Comparison of ENCODE assay signal across 8 cellular contexts in the genomic region with DNA sequence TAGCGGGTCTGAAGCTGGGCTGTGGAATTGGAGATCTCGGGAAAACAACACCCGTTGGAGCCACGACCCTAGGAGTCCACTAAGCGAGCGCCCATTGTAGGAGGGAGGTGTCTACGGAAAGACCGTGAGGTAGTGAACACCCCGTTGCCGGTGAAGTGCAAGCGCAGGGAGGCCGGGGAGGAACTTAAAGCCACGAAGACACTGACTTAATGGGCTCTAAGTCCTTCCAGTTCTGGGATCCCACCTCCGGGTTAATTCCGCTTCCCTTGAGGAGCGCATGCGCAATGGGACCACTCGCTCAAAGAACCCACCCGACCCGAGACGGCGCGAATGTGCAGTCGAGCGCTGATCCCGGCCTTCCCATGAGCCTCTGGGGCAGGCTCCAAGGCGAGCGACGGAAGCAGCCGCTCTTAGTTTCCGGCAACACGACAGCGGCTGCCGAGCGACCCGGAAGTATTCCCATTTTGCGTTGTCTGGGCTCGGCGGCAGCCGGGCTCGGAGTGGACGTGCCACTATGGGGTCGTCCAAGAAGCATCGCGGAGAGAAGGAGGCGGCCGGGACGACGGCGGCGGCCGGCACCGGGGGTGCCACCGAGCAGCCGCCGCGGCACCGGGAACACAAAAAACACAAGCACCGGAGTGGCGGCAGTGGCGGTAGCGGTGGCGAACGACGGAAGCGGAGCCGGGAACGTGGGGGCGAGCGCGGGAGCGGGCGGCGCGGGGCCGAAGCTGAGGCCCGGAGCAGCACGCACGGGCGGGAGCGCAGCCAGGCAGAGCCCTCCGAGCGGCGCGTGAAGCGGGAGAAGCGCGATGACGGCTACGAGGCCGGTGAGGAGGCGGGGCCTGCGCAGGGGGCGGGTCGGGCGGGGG. TPM values are rescaled to one million over a fixed set of nuclear protein-coding genes. Genes with fewer than 3 reads are reported as not detected.
A peak's percentile ranks its signal among the peaks of the same experiment; 100 is the strongest.
DNase-seq lines count a peak whose midpoint lies in the region; ATAC-seq, FAIRE-seq and TF ChIP-seq lines count a peak whose summit lies in the region.

A gene with protein sequence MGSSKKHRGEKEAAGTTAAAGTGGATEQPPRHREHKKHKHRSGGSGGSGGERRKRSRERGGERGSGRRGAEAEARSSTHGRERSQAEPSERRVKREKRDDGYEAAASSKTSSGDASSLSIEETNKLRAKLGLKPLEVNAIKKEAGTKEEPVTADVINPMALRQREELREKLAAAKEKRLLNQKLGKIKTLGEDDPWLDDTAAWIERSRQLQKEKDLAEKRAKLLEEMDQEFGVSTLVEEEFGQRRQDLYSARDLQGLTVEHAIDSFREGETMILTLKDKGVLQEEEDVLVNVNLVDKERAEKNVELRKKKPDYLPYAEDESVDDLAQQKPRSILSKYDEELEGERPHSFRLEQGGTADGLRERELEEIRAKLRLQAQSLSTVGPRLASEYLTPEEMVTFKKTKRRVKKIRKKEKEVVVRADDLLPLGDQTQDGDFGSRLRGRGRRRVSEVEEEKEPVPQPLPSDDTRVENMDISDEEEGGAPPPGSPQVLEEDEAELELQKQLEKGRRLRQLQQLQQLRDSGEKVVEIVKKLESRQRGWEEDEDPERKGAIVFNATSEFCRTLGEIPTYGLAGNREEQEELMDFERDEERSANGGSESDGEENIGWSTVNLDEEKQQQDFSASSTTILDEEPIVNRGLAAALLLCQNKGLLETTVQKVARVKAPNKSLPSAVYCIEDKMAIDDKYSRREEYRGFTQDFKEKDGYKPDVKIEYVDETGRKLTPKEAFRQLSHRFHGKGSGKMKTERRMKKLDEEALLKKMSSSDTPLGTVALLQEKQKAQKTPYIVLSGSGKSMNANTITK (plus strand): TSS at position 468 of the 869 bp plus-strand sequence. CDS start 47 bp downstream, at position 515.

- WGBS in IMR-90 (ENCODE audit: extremely low coverage in 2 of 2, insufficient read length in 1 of 2), 2 experiments: 2% methylated on average over 75 of the region's 96 CpGs; no CpG with 5 or more reads in 1 of the 2 experiments
- 0% methylated on average over 75 to 90 of the region's 96 CpGs for WGBS in mesodermal cell (ENCODE audit: insufficient coverage in 2 of 2), 2 experiments

- H3K18ac ChIP-seq in IMR-90 (ENCODE audit: low read depth, low read length): peak within 1 kb of the TSS; percentile 62

- H3K4me3 ChIP-seq in IMR-90 (ENCODE audit: insufficient read depth, low read depth, low read length): peak within 1 kb of the TSS; percentile 59
- peak within 1 kb of the TSS; percentile 89 for H3K4me3 ChIP-seq in OCI-LY7 (ENCODE audit: low read depth, low read length, poor library complexity, severe bottlenecking)
- peak within 1 kb of the TSS; percentile 86 for H3K4me3 ChIP-seq in mesodermal cell (ENCODE audit: extremely low read depth, insufficient read depth, low read length, poor library complexity, severe bottlenecking)

- ATAC-seq in GM21515 (IDR thresholded peaks at IDR 0.05; ENCODE audit: unreplicated experiment) (peak; percentile 73), IMR-90 (ENCODE audit: low read depth) (peak; percentile 96)

- peaks cover 16 to 47% of the 10 kb centered on the region in 2 experiments for H3K79me1 ChIP-seq in IMR-90 (ENCODE audit: low read depth in 1 of 2, low read length in 2 of 2)

- H3K4me1 ChIP-seq in IMR-90 (ENCODE audit: control insufficient read depth, insufficient read depth, low read length) (peaks cover 8% of the 10 kb centered on the region), OCI-LY7 (ENCODE audit: insufficient read depth, low read length, poor library complexity, severe bottlenecking) (peaks cover 24% of the 10 kb centered on the region), mesodermal cell (ENCODE audit: control insufficient read depth, insufficient read depth, low read length, poor library complexity, severe bottlenecking) (peaks cover 5% of the 10 kb centered on the region)

- H2BK120ac ChIP-seq in IMR-90 (ENCODE audit: low read depth, low read length): peak within 1 kb of the TSS; percentile 49; the same call in 1 of the 2 replicates

- H4K8ac ChIP-seq in IMR-90 (ENCODE audit: low read depth in 2 of 2, low read length in 2 of 2): peak within 1 kb of the TSS; percentile 100

- TF ChIP-seq CTCF in IMR-90 (conservative IDR thresholded peaks at IDR 0.05; ENCODE audit: low read depth, low read length) (no peak), OCI-LY7 (conservative IDR thresholded peaks at IDR 0.05; ENCODE audit: low read length) (no peak)

- H3K4ac ChIP-seq in IMR-90 (ENCODE audit: low read depth, low read length): peak within 1 kb of the TSS; percentile 95

- H3K14ac ChIP-seq in IMR-90 (replicated peaks; ENCODE audit: low read depth, low read length): peak within 1 kb of the TSS; percentile 98

- peak within 1 kb of the TSS; percentile 98 for H3K9ac ChIP-seq in IMR-90 (ENCODE audit: low read depth, low read length)

- in situ Hi-C loops in IMR-90 (cut with MboI; ENCODE audit: low sequenced_read_pairs): loop anchor here (5.0 kb wide), 1 partner anchor 69 kb away; the partner anchor contains the start of gene CCDC85B

- H2AFZ ChIP-seq in IMR-90 (replicated peaks; ENCODE audit: low read length, poor library complexity): peak within 1 kb of the TSS; percentile 95
- peak within 1 kb of the TSS; percentile 83; the same call in 1 of the 2 replicates for H2AFZ ChIP-seq in OCI-LY7 (ENCODE audit: low read length)

- peaks cover 5% of the 10 kb centered on the region; the same call in 1 of the 2 replicates for H3K9me1 ChIP-seq in IMR-90 (ENCODE audit: insufficient read depth, low read length)

- H3K36me3 ChIP-seq in IMR-90 (ENCODE audit: control insufficient read depth, insufficient read depth, low read length) (peaks cover 24% of the 10 kb centered on the region), OCI-LY7 (ENCODE audit: insufficient read depth, low read length) (peaks cover 28% of the 10 kb centered on the region), mesodermal cell (ENCODE audit: control insufficient read depth, insufficient read depth, low read length) (peaks cover 30% of the 10 kb centered on the region)

- H3K79me2 ChIP-seq in OCI-LY7 (ENCODE audit: insufficient read depth, low read depth, low read length): peaks cover 27% of the 10 kb centered on the region

- peak within 1 kb of the TSS; percentile 84 for H2BK5ac ChIP-seq in IMR-90 (ENCODE audit: low read depth, low read length, poor library complexity, severe bottlenecking)

- H4K91ac ChIP-seq in IMR-90 (ENCODE audit: insufficient read depth, low read depth, low read length): peak within 1 kb of the TSS; percentile 98

- H2BK20ac ChIP-seq in IMR-90 (ENCODE audit: low read depth, low read length): no peak within 1 kb of the TSS

- POLR2A ChIA-PET in IMR-90 (lab: Charles Lee; ENCODE audit: unreplicated experiment) (interaction anchor here (0.8 kb wide), 1 partner anchor 70 kb away, joined by 3 read pairs; no protein-coding TSS in a partner anchor), OCI-LY7 (lab: Charles Lee) (no interaction called here)

- H4K20me1 ChIP-seq in IMR-90 (ENCODE audit: insufficient read depth, low read length): peaks cover 7% of the 10 kb centered on the region
- H4K20me1 ChIP-seq in OCI-LY7 (ENCODE audit: insufficient read depth, low read length): peaks cover 7% of the 10 kb centered on the region; the same call in 1 of the 2 replicates

- peak within 1 kb of the TSS; percentile 42; the same call in 2 of the 3 replicates for H2BK15ac ChIP-seq in IMR-90 (ENCODE audit: low read depth, low read length)

- H3K56ac ChIP-seq in IMR-90 (ENCODE audit: extremely low read depth, insufficient read depth, low read length): peak within 1 kb of the TSS; percentile 96

- CTCF ChIA-PET in IMR-90 (lab: Yijun Ruan, JAX) (interaction anchor here (1.0 kb wide), 1 partner anchor 15 kb away, joined by 3 read pairs; no protein-coding TSS in a partner anchor), OCI-LY7 (lab: Charles Lee; ENCODE audit: unreplicated experiment) (no interaction called here)

- peak within 1 kb of the TSS; percentile 97 for H2AK9ac ChIP-seq in IMR-90 (replicated peaks; ENCODE audit: low read depth, low read length, poor library complexity)

- no peaks in the 10 kb centered on the region for H3K9me3 ChIP-seq in IMR-90 (ENCODE audit: control insufficient read depth, insufficient read depth, low read length)
- H3K9me3 ChIP-seq in OCI-LY7 (ENCODE audit: low read length): no peaks in the 10 kb centered on the region
- no peaks in the 10 kb centered on the region for H3K9me3 ChIP-seq in mesodermal cell (ENCODE audit: control insufficient read depth, low read length)

- BruUV-seq in IMR-90 (replicated peaks; lab: Mats Ljungman, UMichigan): no TSS peak
- BruUV-seq in OCI-LY7 (replicated peaks; lab: Mats Ljungman, UMichigan): TSS peak; percentile 97

- TF ChIP-seq POLR2A in IMR-90 (IDR thresholded peaks at IDR 0.05; ENCODE audit: low read depth, low read length): peak; percentile 89

- no peaks in the 10 kb centered on the region for H3K27me3 ChIP-seq in IMR-90 (ENCODE audit: control insufficient read depth, insufficient read depth, low read length)

- H2AK5ac ChIP-seq in IMR-90 (ENCODE audit: low read depth, low read length): peak within 1 kb of the TSS; percentile 96

- DNase-seq in D341Med (ENCODE audit: low spot score) (peak; percentile 99), IMR-90 (peak; percentile 97), OCI-LY7 (ENCODE audit: low spot score) (peak; percentile 99)
- peak; percentile 97 for DNase-seq in activated CD8-positive, alpha-beta memory T cell treated with anti-CD3 and anti-CD28 coated beads, Interleukin-2, amount 50 U/mL, for 48 hours
- peak; percentile 86 for DNase-seq in stimulated activated CD8-positive, alpha-beta memory T cell treated with anti-CD3 and anti-CD28 coated beads, Interleukin-15, amount 100 ng/mL, for 24 hours (ENCODE audit: low read depth)

- no peaks in the 10 kb centered on the region for H3K9me2 ChIP-seq in OCI-LY7 (ENCODE audit: insufficient read depth, low read length)

- peak within 1 kb of the TSS; percentile 98 for H3K27ac ChIP-seq in IMR-90 (ENCODE audit: insufficient read depth, low read length)
- peak within 1 kb of the TSS; percentile 69 for H3K27ac ChIP-seq in OCI-LY7 (ENCODE audit: low read depth, low read length, poor library complexity, severe bottlenecking)
- peak within 1 kb of the TSS; percentile 94 for H3K27ac ChIP-seq in mesodermal cell (ENCODE audit: low read depth, low read length, severe bottlenecking)

- H3K4me2 ChIP-seq in IMR-90 (ENCODE audit: low read depth, low read length) (peak within 1 kb of the TSS; percentile 98), OCI-LY7 (ENCODE audit: low read length) (peak within 1 kb of the TSS; percentile 100)

- peak within 1 kb of the TSS; percentile 99 for H3K23ac ChIP-seq in IMR-90 (ENCODE audit: low read depth, low read length)

- peak within 1 kb of the TSS; percentile 96 for H4K5ac ChIP-seq in IMR-90 (ENCODE audit: low read depth, low read length)

- peak; percentile 11 for TF ChIP-seq RAD21 in IMR-90 (IDR thresholded peaks at IDR 0.05; ENCODE audit: low read length)

- intact Hi-C loops in IMR-90 (cut with micrococcal nuclease) (loop anchor here (2.0 to 5.0 kb wide), 2 partner anchors 44 to 73 kb away; partner anchors contain the start of genes C11orf68, DRAP1 and FIBP), OCI-LY7 (cut with micrococcal nuclease; ENCODE audit: unreplicated experiment) (loop anchor here (1.0 kb wide), 3 partner anchors 41 to 101 kb away; partner anchors contain the start of genes BANF1, EIF1AD, FIBP and MUS81)

- dilution Hi-C loops in IMR-90 (cut with HindIII; ENCODE audit: low sequenced_read_pairs, unreplicated experiment): no loop called here

- FAIRE-seq in endometrium (lab: Jason Lieb, UNC): peak; percentile 90

RNA-seq across cellular contexts. Expression of the gene that starts here (rescaled TPM):
- 25.5 and 32.5 TPM in 2 replicates for total RNA-seq in IMR-90 (2012; rRNA removed)
- 42.2 and 43.5 TPM in 2 replicates for polyA plus RNA-seq in IMR-90 (2012; rRNA removed)
- 24.2 and 30.0 TPM in 2 replicates for polyA plus RNA-seq in IMR-90 (2012; cell fraction: cytosol; rRNA removed)
- 59.8 and 62.4 TPM in 2 replicates for polyA plus RNA-seq in IMR-90 (2012; cell fraction: nucleus; rRNA removed; ENCODE audit: low replicate concordance)
- 50.4 and 93.8 TPM in 2 replicates for total RNA-seq in OCI-LY7 (2014; rRNA removed; shearing (Covaris generic))
- 55.5 and 57.8 TPM in 2 replicates for total RNA-seq in OCI-LY7 (2022)
- polyA plus RNA-seq in mesodermal cell (2013, experiment 1 of 2): 49.8 TPM
- polyA plus RNA-seq in mesodermal cell (2013, experiment 2 of 2): 32.1 TPM

Comparison
In these comparisons a context has a peak if more than half of its experiments do, and no peak if none do; other contexts are left out.
1. Peak in every context shown above with its lines: DNase-seq, ATAC-seq, H3K4me3 ChIP-seq and H3K27ac ChIP-seq.